17 cellular contexts compared by ENCODE assay signal in the genomic region with DNA sequence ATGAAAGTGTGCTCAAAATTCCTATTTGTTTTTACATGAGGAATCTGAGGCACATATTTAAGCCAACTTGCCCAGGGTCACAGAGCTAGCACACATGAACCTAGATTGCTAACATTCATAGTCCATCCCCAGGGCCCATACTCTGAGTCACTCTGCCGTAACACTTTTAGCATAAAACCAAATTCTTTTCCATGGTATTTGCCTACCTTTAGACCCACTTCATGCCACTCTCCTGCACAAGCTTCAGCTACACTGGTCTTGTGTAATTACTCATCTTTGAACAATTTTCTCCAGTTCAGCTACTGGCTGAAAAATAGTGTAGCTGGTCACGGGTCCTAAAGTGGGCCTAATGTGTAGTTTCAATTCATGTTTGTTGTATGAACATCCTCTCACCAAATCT.
"Had no signal": no experiment of that assay in that cellular context is flagged by ENCODE, and none has a peak within 500 bp of the region (broad histone marks: within the 10 kb centered on the region; RNA-seq: fewer than 3 reads in every experiment).

No MANE protein-coding gene starts in this region.

- ATAC-seq: activated T-cell treated with anti-CD3 and anti-CD28 coated beads, Interleukin-2, amount 50 U/mL, for 4 hours; body of pancreas; gastroesophageal sphincter; left lobe of liver; mucosa of descending colon; naive thymus-derived CD4-positive, alpha-beta T cell; pancreas had no signal

- DNase-seq: activated CD4-positive, alpha-beta memory T cell treated with anti-CD3 and anti-CD28 coated beads, Interleukin-2, amount 10 ng/mL, durations not matched to agents 7 days and 5 days; activated CD4-positive, alpha-beta T cell treated with anti-CD3 and anti-CD28 coated beads for 4 hours; activated effector memory CD4-positive, alpha-beta T cell treated with Interleukin-2 at 50 U/mL for 16 hours; activated T-cell treated with anti-CD3 and anti-CD28 coated beads, Interleukin-2, amount 50 U/mL, for 4 hours; adrenal gland; body of pancreas; effector CD4-positive, alpha-beta T cell; mucosa of descending colon; naive thymus-derived CD4-positive, alpha-beta T cell; pancreas; sigmoid colon; stimulated activated CD4-positive, alpha-beta T cell treated with anti-CD3 and anti-CD28 coated beads, Interleukin-2, amount 100 ng/mL, for 24 hours; T-helper 1 cell; T1000; WERI-Rb-1 had no signal
